ENCODE assay signal across 32 cellular contexts in genomic region chr1:65824103-65824502, GRCh38.
"Had no signal": no experiment of that assay in that cellular context is flagged by ENCODE, and none has a peak within 500 bp of the region (broad histone marks: within the 10 kb centered on the region; RNA-seq: fewer than 3 reads in every experiment).

No MANE protein-coding gene starts in this region.

- H3K36me3 ChIP-seq: adrenal gland, brain microvascular endothelial cell, breast epithelium had no signal

- H3K4me3 ChIP-seq: adrenal gland, body of pancreas, breast epithelium had no signal

- H3K27ac ChIP-seq: adrenal gland, body of pancreas, brain microvascular endothelial cell, breast epithelium, VCaP had no signal

- H3K27me3 ChIP-seq: adrenal gland, body of pancreas, brain microvascular endothelial cell, breast epithelium had no signal

- FAIRE-seq: TTC549 had no signal

- H3K4me1 ChIP-seq: adrenal gland, body of pancreas, breast epithelium had no signal

- DNase-seq: activated B cell treated with CpG ODN at 0.5 μM for 24 hours; activated CD4-positive, alpha-beta memory T cell treated with anti-CD3 and anti-CD28 coated beads for 36 hours; activated CD4-positive, alpha-beta T cell treated with anti-CD3 and anti-CD28 coated beads for 4 hours; activated CD4-positive, alpha-beta T cell treated with anti-CD3 and anti-CD28 coated beads, Interleukin-2, amount 10 ng/mL, durations not matched to agents 24 days and 14 days; activated CD4-positive, alpha-beta T cell treated with anti-CD3 and anti-CD28 coated beads, Interleukin-2, amount 50 U/mL, for 1 hour; activated CD4-positive, alpha-beta T cell treated with anti-CD3 and anti-CD28 coated beads, Interleukin-2, amount 50 U/mL, for 4 hours; activated CD4-positive, CD25-positive, alpha-beta regulatory T cell treated with anti-CD3 and anti-CD28 coated beads, Interleukin-2, amount 50 U/mL, for 72 hours; activated CD8-positive, alpha-beta memory T cell treated with anti-CD3 and anti-CD28 coated beads, Interleukin-2, amount 50 U/mL, for 4 hours; activated CD8-positive, alpha-beta T cell treated with anti-CD3 and anti-CD28 coated beads for 36 hours; activated effector memory CD4-positive, alpha-beta T cell treated with anti-CD3 and anti-CD28 coated beads, Interleukin-2, amount 50 U/mL, for 16 hours; activated gamma-delta T cell treated with Interleukin-2 at 50 U/mL for 16 hours; activated naive CD4-positive, alpha-beta T cell; activated naive CD4-positive, alpha-beta T cell treated with anti-CD3 and anti-CD28 coated beads for 36 hours; activated naive CD4-positive, alpha-beta T cell treated with anti-CD3 and anti-CD28 coated beads, Interleukin-2, amount 50 U/mL, for 16 hours; activated naive CD8-positive, alpha-beta T cell treated with anti-CD3 and anti-CD28 coated beads for 36 hours; activated T-cell treated with anti-CD3 and anti-CD28 coated beads for 4 hours; activated T-cell treated with anti-CD3 and anti-CD28 coated beads, Interleukin-2, amount 50 U/mL, for 1 hour; activated T-cell treated with anti-CD3 and anti-CD28 coated beads, Interleukin-2, amount 50 U/mL, for 4 hours; activated T-cell treated with anti-CD3 and anti-CD28 coated beads, Interleukin-2, amount 50 U/mL, for 72 hours; adrenal gland; amniotic stem cell; aorta; body of pancreas; brain microvascular endothelial cell; central memory CD4-positive, alpha-beta T cell; T-helper 2 cell; T-helper 9 cell had no signal

- ATAC-seq: activated CD8-positive, alpha-beta T cell treated with anti-CD3 and anti-CD28 coated beads for 36 hours; activated naive CD4-positive, alpha-beta T cell treated with anti-CD3 and anti-CD28 coated beads, Interleukin-2, amount 50 U/mL, for 72 hours; activated T-cell treated with anti-CD3 and anti-CD28 coated beads, Interleukin-2, amount 50 U/mL, for 4 hours; activated T-cell treated with anti-CD3 and anti-CD28 coated beads, Interleukin-2, amount 50 U/mL, for 72 hours; activated T-helper 17 cell treated with anti-CD3 and anti-CD28 coated beads, Interleukin-2, amount 50 U/mL, for 72 hours; body of pancreas had no signal

- H3K9me3 ChIP-seq: adrenal gland, body of pancreas, breast epithelium had no signal
